In the genomic region with DNA sequence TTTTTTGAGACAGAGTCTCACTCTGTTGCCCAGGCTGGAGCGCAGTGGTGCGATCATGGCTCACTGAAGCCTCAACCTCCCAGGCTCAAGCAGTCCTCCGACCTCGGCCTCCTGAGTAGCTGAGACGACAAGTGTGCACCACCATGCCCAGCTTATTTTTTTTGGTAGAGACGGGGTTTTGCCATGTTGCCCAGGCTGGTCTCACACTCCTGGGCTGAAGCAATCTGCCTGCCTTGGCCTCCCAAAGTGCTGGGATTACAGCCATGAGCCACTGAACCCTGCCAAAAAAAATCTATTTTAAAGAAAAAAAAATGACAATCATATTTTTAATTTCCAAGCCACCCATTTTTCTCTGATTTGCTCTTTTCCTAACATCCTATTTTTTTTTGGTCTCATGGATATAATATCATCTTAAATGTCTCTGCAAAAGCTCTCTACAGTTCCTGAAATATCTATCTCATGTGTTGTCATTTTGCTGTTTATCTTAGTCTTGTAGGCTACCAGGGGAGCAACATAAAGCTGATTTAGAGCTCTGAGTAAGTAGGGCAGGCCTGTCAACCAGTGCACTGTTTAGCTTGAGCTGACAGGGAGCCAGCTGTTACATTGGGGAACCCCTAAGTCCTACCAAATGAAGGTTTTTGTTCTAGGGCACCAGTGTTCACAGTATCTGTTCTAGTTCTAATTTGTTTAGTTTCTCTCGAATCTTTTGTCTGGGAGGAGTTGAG, we compare ENCODE assay signal across 19 cellular contexts. TPM values are rescaled to one million over a fixed set of nuclear protein-coding genes. Genes with fewer than 3 reads are reported as not detected.
DNase-seq lines count a peak whose midpoint lies in the region; ATAC-seq, FAIRE-seq and TF ChIP-seq lines count a peak whose summit lies in the region.
"Had no signal": no experiment of that assay in that cellular context is flagged by ENCODE, and none has a peak within 500 bp of the region (broad histone marks: within the 10 kb centered on the region; RNA-seq: fewer than 3 reads in every experiment).

No MANE protein-coding gene starts in this region.

- H3K36me3 ChIP-seq in astrocyte (ENCODE audit: insufficient read depth, low read length) (no peaks in the 10 kb centered on the region), aorta (ENCODE audit: control insufficient read depth in 1 of 2, insufficient read depth in 2 of 2, low read length in 1 of 2) (no peaks in the 10 kb centered on the region)
- H3K36me3 ChIP-seq: MG63, SJCRH30 had no signal

- ATAC-seq in aorta (ENCODE audit: low FRiP score) (no peak), GM18858 (IDR thresholded peaks at IDR 0.05; ENCODE audit: unreplicated experiment) (no peak)

- no peak overlapping the region for H3K4me3 Mint-ChIP-seq in astrocyte (ENCODE audit: unreplicated experiment)

- H3K9me3 Mint-ChIP-seq in astrocyte (ENCODE audit: unreplicated experiment): no peaks in the 10 kb centered on the region

- no peaks in the 10 kb centered on the region for H3K4me1 Mint-ChIP-seq in astrocyte (ENCODE audit: low read depth, unreplicated experiment)

- no peaks in the 10 kb centered on the region for H3K36me3 Mint-ChIP-seq in astrocyte (ENCODE audit: low read depth, unreplicated experiment)

- no peak for TF ChIP-seq CTCF in astrocyte (IDR thresholded peaks at IDR 0.05; ENCODE audit: insufficient read depth, low read depth, low read length)
- no peak for TF ChIP-seq CTCF in fibroblast of villous mesenchyme (IDR thresholded peaks at IDR 0.05; ENCODE audit: insufficient read depth, low read depth, low read length)

- DNase-seq in NCI-H82 (lab: John Stamatoyannopoulos, UW) (peak; percentile 23), NCI-H82 treated with DMSO at 0.1 percent for 48 hours (lab: John Stamatoyannopoulos, UW; ENCODE audit: unreplicated experiment) (no peak), astrocyte (ENCODE audit: low read depth) (no peak), fibroblast of villous mesenchyme (ENCODE audit: low read depth) (peak; percentile 64), stromal cell of bone marrow (ENCODE audit: low read depth) (peak; percentile 28), aorta (no peak), NCI-H2171 (lab: John Stamatoyannopoulos, UW) (no peak)
- DNase-seq: AML-193, GF-D8, MG63, NCI-H2029, NCI-H2227 treated with DMSO at 0.1 percent for 48 hours, NCI-H526, SJCRH30 had no signal

- H3K27me3 ChIP-seq in astrocyte (ENCODE audit: insufficient read depth, low read length): no peaks in the 10 kb centered on the region
- no peaks in the 10 kb centered on the region for H3K27me3 ChIP-seq in aorta (ENCODE audit: control insufficient read depth in 1 of 2, insufficient read depth in 2 of 2, low read length in 1 of 2)
- H3K27me3 ChIP-seq: MG63, SJCRH30 had no signal

- H3K9me3 ChIP-seq in astrocyte (ENCODE audit: insufficient read depth, low read depth, low read length) (no peaks in the 10 kb centered on the region), aorta (ENCODE audit: control insufficient read depth, low read length) (no peaks in the 10 kb centered on the region)
- H3K9me3 ChIP-seq: MG63, SJCRH30 had no signal

- no peaks in the 10 kb centered on the region for H3K27me3 Mint-ChIP-seq in astrocyte (ENCODE audit: low read depth, unreplicated experiment)

- WGBS in aorta, 2 donors: 48 to 63% methylated on average over 7 of the region's 7 CpGs

- no peak for FAIRE-seq in astrocyte (lab: Jason Lieb, UNC)
- FAIRE-seq: H54 had no signal

- no peak overlapping the region for H3K4me2 ChIP-seq in astrocyte (ENCODE audit: low read length)
- H3K4me2 ChIP-seq: KMS-11 had no signal

- intact Hi-C loops in aorta (cut with DNase I): no loop called here

- H3K27ac ChIP-seq in astrocyte (ENCODE audit: low read depth, low read length): no peak overlapping the region
- H3K27ac ChIP-seq in aorta (ENCODE audit: low read depth in 1 of 2, low read length in 2 of 2): no peak overlapping the region
- H3K27ac ChIP-seq: 22Rv1, KMS-11, RWPE1, SJCRH30 had no signal

- H3K4me1 ChIP-seq in astrocyte (ENCODE audit: insufficient read depth, low read length): no peaks in the 10 kb centered on the region
- no peaks in the 10 kb centered on the region for H3K4me1 ChIP-seq in aorta (ENCODE audit: control insufficient read depth in 1 of 2, insufficient read depth in 2 of 2, low read length in 2 of 2)
- H3K4me1 ChIP-seq: SJCRH30 had no signal

- no peak overlapping the region for H2AFZ ChIP-seq in astrocyte (ENCODE audit: low read depth, low read length)

- no peak overlapping the region for H3K9ac ChIP-seq in astrocyte (ENCODE audit: low read length)
- H3K9ac ChIP-seq: KMS-11 had no signal

- no peaks in the 10 kb centered on the region for H3K79me2 ChIP-seq in astrocyte (ENCODE audit: insufficient read depth, low read length)

- H3K4me3 ChIP-seq in astrocyte (ENCODE audit: insufficient read depth, low read depth, low read length) (no peak overlapping the region), fibroblast of villous mesenchyme (ENCODE audit: low read depth, low read length) (no peak overlapping the region), aorta (ENCODE audit: low read length in 2 of 2) (no peak overlapping the region)
- H3K4me3 ChIP-seq: MG63, SJCRH30 had no signal

- H3K27ac Mint-ChIP-seq in astrocyte (ENCODE audit: unreplicated experiment): peak overlapping the region; percentile 28

- H4K20me1 ChIP-seq in astrocyte (ENCODE audit: insufficient read depth, low read length): no peaks in the 10 kb centered on the region

RNA-seq across cellular contexts. Expression of a gene that starts 29.9 kb away (rescaled TPM):
- total RNA-seq in astrocyte (46.2 and 49.9 TPM in 2 replicates), fibroblast of villous mesenchyme (53.1 and 66.9 TPM in 2 replicates), aorta (10 to 100 TPM; 51.8 to 78.7 TPM)
- 10 to 100 TPM; 45.5 to 64.0 TPM for polyA plus RNA-seq in aorta

Comparison
In these comparisons a context has a peak if more than half of its experiments do, and no peak if none do; other contexts are left out.
1. DNase-seq: peak in NCI-H82 (single experiment), fibroblast of villous mesenchyme (single experiment) and stromal cell of bone marrow (single experiment); none in NCI-H82 treated with DMSO at 0.1 percent for 48 hours (single experiment), astrocyte (single experiment), aorta (0 of 2) and NCI-H2171 (single experiment).